ENCODE assay signal across 1 cellular context in the genomic region with DNA sequence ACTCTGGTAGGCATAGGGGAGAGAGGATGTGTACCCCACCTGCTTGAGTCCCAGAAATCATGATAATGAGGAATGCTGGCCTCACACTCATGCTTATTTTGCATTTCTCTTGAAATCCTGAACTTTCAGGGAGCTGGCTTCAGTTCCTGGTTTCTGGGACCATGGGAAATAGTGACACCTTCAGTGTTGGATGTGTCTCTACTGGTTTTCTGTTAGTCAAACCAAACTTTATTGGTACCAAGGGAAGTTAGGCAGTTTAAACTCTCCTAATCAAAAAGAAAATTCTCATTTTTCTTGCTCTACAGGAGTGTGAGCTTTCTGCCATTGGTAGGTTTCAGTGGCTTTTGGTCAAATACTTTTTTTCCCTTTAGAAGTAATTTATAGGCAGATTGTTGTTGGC.
TF ChIP-seq lines count a peak whose summit lies in the region.

No MANE protein-coding gene starts in this region.

TF ChIP-seq in K562, 482 proteins besides CTCF, POLR2A, EP300 and RAD21:
- TF ChIP-seq ELF1 (tag; IDR thresholded peaks at IDR 0.05) (0 out of 2 replicates have a peak, but pooled peaks have one; percentile 34), BRCA1 (IDR thresholded peaks at IDR 0.05) (no peak), BRCA1 (CRISPR knock-in tag; IDR thresholded peaks at IDR 0.05) (no peak)
- TF ChIP-seq, protein P1, sequence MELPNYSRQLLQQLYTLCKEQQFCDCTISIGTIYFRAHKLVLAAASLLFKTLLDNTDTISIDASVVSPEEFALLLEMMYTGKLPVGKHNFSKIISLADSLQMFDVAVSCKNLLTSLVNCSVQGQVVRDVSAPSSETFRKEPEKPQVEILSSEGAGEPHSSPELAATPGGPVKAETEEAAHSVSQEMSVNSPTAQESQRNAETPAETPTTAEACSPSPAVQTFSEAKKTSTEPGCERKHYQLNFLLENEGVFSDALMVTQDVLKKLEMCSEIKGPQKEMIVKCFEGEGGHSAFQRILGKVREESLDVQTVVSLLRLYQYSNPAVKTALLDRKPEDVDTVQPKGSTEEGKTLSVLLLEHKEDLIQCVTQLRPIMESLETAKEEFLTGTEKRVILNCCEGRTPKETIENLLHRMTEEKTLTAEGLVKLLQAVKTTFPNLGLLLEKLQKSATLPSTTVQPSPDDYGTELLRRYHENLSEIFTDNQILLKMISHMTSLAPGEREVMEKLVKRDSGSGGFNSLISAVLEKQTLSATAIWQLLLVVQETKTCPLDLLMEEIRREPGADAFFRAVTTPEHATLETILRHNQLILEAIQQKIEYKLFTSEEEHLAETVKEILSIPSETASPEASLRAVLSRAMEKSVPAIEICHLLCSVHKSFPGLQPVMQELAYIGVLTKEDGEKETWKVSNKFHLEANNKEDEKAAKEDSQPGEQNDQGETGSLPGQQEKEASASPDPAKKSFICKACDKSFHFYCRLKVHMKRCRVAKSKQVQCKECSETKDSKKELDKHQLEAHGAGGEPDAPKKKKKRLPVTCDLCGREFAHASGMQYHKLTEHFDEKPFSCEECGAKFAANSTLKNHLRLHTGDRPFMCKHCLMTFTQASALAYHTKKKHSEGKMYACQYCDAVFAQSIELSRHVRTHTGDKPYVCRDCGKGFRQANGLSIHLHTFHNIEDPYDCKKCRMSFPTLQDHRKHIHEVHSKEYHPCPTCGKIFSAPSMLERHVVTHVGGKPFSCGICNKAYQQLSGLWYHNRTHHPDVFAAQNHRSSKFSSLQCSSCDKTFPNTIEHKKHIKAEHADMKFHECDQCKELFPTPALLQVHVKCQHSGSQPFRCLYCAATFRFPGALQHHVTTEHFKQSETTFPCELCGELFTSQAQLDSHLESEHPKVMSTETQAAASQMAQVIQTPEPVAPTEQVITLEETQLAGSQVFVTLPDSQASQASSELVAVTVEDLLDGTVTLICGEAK (IDR thresholded peaks at IDR 0.05): peak; percentile 97
- TF ChIP-seq, protein P1 (CRISPR knock-in tag; IDR thresholded peaks at IDR 0.05): peak; percentile 94
TF ChIP-seq in K562: peak in this region for 2.
